In the genomic region with DNA sequence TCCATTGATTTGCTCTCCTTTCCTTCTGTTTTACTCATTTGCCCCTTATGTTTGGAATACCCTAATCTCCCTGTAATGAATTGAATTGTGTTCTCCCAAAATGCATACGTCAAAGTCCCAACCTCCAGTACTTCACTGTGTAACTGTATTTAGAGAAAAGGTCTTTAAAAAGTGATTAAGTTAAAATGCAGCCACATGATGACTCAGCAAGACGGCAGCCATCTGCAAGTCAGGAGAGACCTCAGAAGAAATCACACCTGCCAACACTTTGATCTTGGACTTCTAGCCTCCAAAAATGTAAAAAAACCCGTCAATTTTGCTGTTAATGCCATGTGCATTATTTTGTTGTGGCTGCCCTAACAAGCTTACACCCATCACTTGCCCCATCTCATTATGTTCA, we compare ENCODE assay signal across 20 cellular contexts.
DNase-seq lines count a peak whose midpoint lies in the region; ATAC-seq, FAIRE-seq and TF ChIP-seq lines count a peak whose summit lies in the region.
"Had no signal": no experiment of that assay in that cellular context is flagged by ENCODE, and none has a peak within 500 bp of the region (broad histone marks: within the 10 kb centered on the region; RNA-seq: fewer than 3 reads in every experiment).

No MANE protein-coding gene starts in this region.

- no peak for ATAC-seq in IMR-90 (ENCODE audit: low read depth)

- H3K23ac ChIP-seq in IMR-90 (ENCODE audit: low read depth, low read length), result no peak overlapping the region
- no peak overlapping the region for H3K23ac ChIP-seq in mesendoderm (ENCODE audit: low read length)

- no peak for FAIRE-seq in HTR-8/SVneo (lab: Jason Lieb, UNC)
- FAIRE-seq: D721Med, H54 had no signal

- H2BK120ac ChIP-seq in IMR-90 (ENCODE audit: low read depth, low read length) (no peak overlapping the region), mesendoderm (ENCODE audit: low read depth, low read length) (no peak overlapping the region)

- H2BK15ac ChIP-seq in IMR-90 (ENCODE audit: low read depth, low read length) (no peak overlapping the region), mesendoderm (replicated peaks; ENCODE audit: low read depth) (no peak overlapping the region)

- TF ChIP-seq CTCF in IMR-90 (conservative IDR thresholded peaks at IDR 0.05; ENCODE audit: low read depth, low read length), result no peak

- no peak overlapping the region for H3K56ac ChIP-seq in IMR-90 (ENCODE audit: extremely low read depth, insufficient read depth, low read length)
- no peak overlapping the region for H3K56ac ChIP-seq in mesendoderm (ENCODE audit: low read length)

- CTCF ChIA-PET in IMR-90 (lab: Yijun Ruan, JAX), result no interaction called here

- no peaks in the 10 kb centered on the region for H3K79me2 ChIP-seq in mesendoderm (ENCODE audit: control insufficient read depth, insufficient read depth, low read length)

- no peaks in the 10 kb centered on the region for H4K20me1 ChIP-seq in IMR-90 (ENCODE audit: insufficient read depth, low read length)
- H4K20me1 ChIP-seq: BLaER1 had no signal

- intact Hi-C loops in IMR-90 (cut with micrococcal nuclease), result no loop called here

- H2BK20ac ChIP-seq in IMR-90 (ENCODE audit: low read depth, low read length), result no peak overlapping the region

- no peak for TF ChIP-seq POLR2A in IMR-90 (IDR thresholded peaks at IDR 0.05; ENCODE audit: low read depth, low read length)

- H2AK5ac ChIP-seq in IMR-90 (ENCODE audit: low read depth, low read length), result no peak overlapping the region
- no peak overlapping the region for H2AK5ac ChIP-seq in mesendoderm (ENCODE audit: low read length)

- H3K4me1 ChIP-seq in IMR-90 (ENCODE audit: control insufficient read depth, insufficient read depth, low read length), result no peaks in the 10 kb centered on the region
- H3K4me1 ChIP-seq in mesendoderm (ENCODE audit: control insufficient read depth, low read depth, low read length), result no peaks in the 10 kb centered on the region
- H3K4me1 ChIP-seq: BLaER1, SJSA1 had no signal

- H3K27ac ChIP-seq in IMR-90 (ENCODE audit: insufficient read depth, low read length), result no peak overlapping the region
- H3K27ac ChIP-seq in mesendoderm (ENCODE audit: low read depth, low read length), result no peak overlapping the region
- H3K27ac ChIP-seq: BLaER1, SJSA1 had no signal

- in situ Hi-C loops in Caki2 (cut with HindIII; ENCODE audit: low pct_unique_long_range_greater_than_20kb, low sequenced_read_pairs) (no loop called here), IMR-90 (cut with MboI; ENCODE audit: low sequenced_read_pairs) (no loop called here)

- BruUV-seq in IMR-90 (replicated peaks; lab: Mats Ljungman, UMichigan), result no TSS peak

- H4K5ac ChIP-seq in IMR-90 (ENCODE audit: low read depth, low read length), result no peak overlapping the region
- H4K5ac ChIP-seq in mesendoderm (ENCODE audit: low read length), result no peak overlapping the region

- no peak overlapping the region for H3K9ac ChIP-seq in IMR-90 (ENCODE audit: low read depth, low read length)
- no peak overlapping the region for H3K9ac ChIP-seq in mesendoderm (ENCODE audit: low read length)
- H3K9ac ChIP-seq: BLaER1 had no signal

- H3K36me3 ChIP-seq in IMR-90 (ENCODE audit: control insufficient read depth, insufficient read depth, low read length), result no peaks in the 10 kb centered on the region
- no peaks in the 10 kb centered on the region for H3K36me3 ChIP-seq in mesendoderm (ENCODE audit: control insufficient read depth, insufficient read depth, low read length)
- H3K36me3 ChIP-seq: BLaER1, SJSA1 had no signal

- H3K79me1 ChIP-seq in IMR-90 (ENCODE audit: low read depth in 1 of 2, low read length in 2 of 2), result no peaks in the 10 kb centered on the region
- no peaks in the 10 kb centered on the region for H3K79me1 ChIP-seq in mesendoderm (ENCODE audit: low read length)

- WGBS in IMR-90 (ENCODE audit: extremely low coverage in 2 of 2, insufficient read length in 1 of 2), 2 experiments, result no CpG with 5 or more reads among the region's 3 CpGs
- no CpG with 5 or more reads among the region's 3 CpGs for WGBS in mesendoderm (ENCODE audit: extremely low coverage, insufficient coverage, low lambda C conversion rate)

- POLR2A ChIA-PET in IMR-90 (lab: Charles Lee; ENCODE audit: unreplicated experiment), result no interaction called here

- no peaks in the 10 kb centered on the region for H3K9me3 ChIP-seq in IMR-90 (ENCODE audit: control insufficient read depth, insufficient read depth, low read length)
- H3K9me3 ChIP-seq: BLaER1, SJSA1 had no signal

- dilution Hi-C loops in IMR-90 (cut with HindIII; ENCODE audit: low sequenced_read_pairs, unreplicated experiment), result no loop called here

- H3K14ac ChIP-seq in IMR-90 (replicated peaks; ENCODE audit: low read depth, low read length), result no peak overlapping the region

- H4K91ac ChIP-seq in IMR-90 (ENCODE audit: insufficient read depth, low read depth, low read length), result no peak overlapping the region

- H4K8ac ChIP-seq in IMR-90 (ENCODE audit: low read depth in 2 of 2, low read length in 2 of 2) (no peak overlapping the region), mesendoderm (ENCODE audit: low read depth, low read length) (no peak overlapping the region)

- no peak overlapping the region for H3K4ac ChIP-seq in IMR-90 (ENCODE audit: low read depth, low read length)
- no peak overlapping the region for H3K4ac ChIP-seq in mesendoderm (ENCODE audit: low read depth, low read length)

- H2AFZ ChIP-seq in IMR-90 (replicated peaks; ENCODE audit: low read length, poor library complexity), result no peak overlapping the region

- H3K9me1 ChIP-seq in IMR-90 (ENCODE audit: insufficient read depth, low read length), result no peaks in the 10 kb centered on the region

- H3K18ac ChIP-seq in IMR-90 (ENCODE audit: low read depth, low read length) (no peak overlapping the region), mesendoderm (ENCODE audit: low read length) (no peak overlapping the region)

- no peak for TF ChIP-seq RAD21 in IMR-90 (IDR thresholded peaks at IDR 0.05; ENCODE audit: low read length)

- DNase-seq in Caki2 (ENCODE audit: low read depth), result peak; percentile 5
- no peak for DNase-seq in IMR-90
- DNase-seq in astrocyte of the hippocampus (ENCODE audit: low read depth, low spot score), result peak; percentile 3
- peak; percentile 27 for DNase-seq in mesendoderm
- DNase-seq in HTR-8/SVneo (ENCODE audit: insufficient read length, low spot score), result no peak
- no peak for DNase-seq in NCI-H1092 (lab: John Stamatoyannopoulos, UW)
- no peak for DNase-seq in medulla oblongata (ENCODE audit: extremely low spot score)
- DNase-seq: CD4-positive, CD25-positive, alpha-beta regulatory T cell; NCI-H1048; NCI-H1436; NCI-H187; NCI-H2081 treated with DMSO at 0.1 percent for 48 hours; NCI-H524; NCI-H748 treated with DMSO at 0.1 percent for 48 hours; Right ventricle myocardium superior; RPMI8226 had no signal

- no peak overlapping the region for H2AK9ac ChIP-seq in IMR-90 (replicated peaks; ENCODE audit: low read depth, low read length, poor library complexity)

- H2BK5ac ChIP-seq in IMR-90 (ENCODE audit: low read depth, low read length, poor library complexity, severe bottlenecking), result no peak overlapping the region
- H2BK5ac ChIP-seq in mesendoderm (ENCODE audit: low read length), result no peak overlapping the region

- H3K27me3 ChIP-seq in IMR-90 (ENCODE audit: control insufficient read depth, insufficient read depth, low read length) (no peaks in the 10 kb centered on the region), mesendoderm (ENCODE audit: insufficient read depth, low read length, poor library complexity) (no peaks in the 10 kb centered on the region)
- H3K27me3 ChIP-seq: BLaER1, SJSA1 had no signal

- H3K4me2 ChIP-seq in IMR-90 (ENCODE audit: low read depth, low read length), result no peak overlapping the region
- no peak overlapping the region for H3K4me2 ChIP-seq in mesendoderm (ENCODE audit: low read length)
- H3K4me2 ChIP-seq: BLaER1 had no signal

- H3K4me3 ChIP-seq in IMR-90 (ENCODE audit: insufficient read depth, low read depth, low read length) (no peak overlapping the region), mesendoderm (ENCODE audit: low read length) (no peak overlapping the region)
- H3K4me3 ChIP-seq: BLaER1, SJSA1 had no signal

TF ChIP-seq in IMR-90, 13 proteins besides CTCF, POLR2A, EP300 and RAD21:
- TF ChIP-seq, protein P1, sequence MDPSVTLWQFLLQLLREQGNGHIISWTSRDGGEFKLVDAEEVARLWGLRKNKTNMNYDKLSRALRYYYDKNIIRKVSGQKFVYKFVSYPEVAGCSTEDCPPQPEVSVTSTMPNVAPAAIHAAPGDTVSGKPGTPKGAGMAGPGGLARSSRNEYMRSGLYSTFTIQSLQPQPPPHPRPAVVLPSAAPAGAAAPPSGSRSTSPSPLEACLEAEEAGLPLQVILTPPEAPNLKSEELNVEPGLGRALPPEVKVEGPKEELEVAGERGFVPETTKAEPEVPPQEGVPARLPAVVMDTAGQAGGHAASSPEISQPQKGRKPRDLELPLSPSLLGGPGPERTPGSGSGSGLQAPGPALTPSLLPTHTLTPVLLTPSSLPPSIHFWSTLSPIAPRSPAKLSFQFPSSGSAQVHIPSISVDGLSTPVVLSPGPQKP (IDR thresholded peaks at IDR 0.05; ENCODE audit: borderline replicate concordance, low read depth, low read length), result no peak
- TF ChIP-seq NFE2L2 (IDR thresholded peaks at IDR 0.05; ENCODE audit: low read depth, low read length) (peak; percentile 33; the same call in 1 of the 2 replicates), MAFK (IDR thresholded peaks at IDR 0.05; ENCODE audit: low read depth, low read length) (peak; percentile 51; the same call in 1 of the 2 replicates)

Comparison
In these comparisons a context has a peak if more than half of its experiments do, and no peak if none do; other contexts are left out.
1. DNase-seq: peak in Caki2 (single experiment), astrocyte of the hippocampus (single experiment) and mesendoderm (single experiment); none in IMR-90 (single experiment), HTR-8/SVneo (single experiment), NCI-H1092 (single experiment) and medulla oblongata (single experiment).